8 cellular contexts compared by ENCODE assay signal in genomic region chr21:17612023-17612564, GRCh38. TPM values are rescaled to one million over a fixed set of nuclear protein-coding genes. Genes with fewer than 3 reads are reported as not detected.
DNase-seq lines count a peak whose midpoint lies in the region; ATAC-seq and TF ChIP-seq lines count a peak whose summit lies in the region.

No MANE protein-coding gene starts in this region.

- no peak overlapping the region for H2AFZ ChIP-seq in HCT116 (ENCODE audit: low read depth, low read length, poor library complexity, severe bottlenecking)

- intact Hi-C loops in HCT116 (cut with micrococcal nuclease): loop anchor here (5.0 to 10.0 kb wide), 2 partner anchors 100 to 203 kb away; partner anchors contain the start of genes C21orf91 and CXADR
- intact Hi-C loops in cardiac septum (cut with DNase I): loop anchor here (10.0 kb wide), 1 partner anchor 203 kb away; the partner anchor contains the start of gene C21orf91
- intact Hi-C loops in posterior cingulate gyrus (cut with DNase I): no loop called here

- H3K9me3 ChIP-seq in HCT116 (ENCODE audit: control insufficient read depth in 1 of 2, insufficient read depth in 1 of 2, low read depth in 1 of 2, low read length in 2 of 2): no peaks in the 10 kb centered on the region

- no peaks in the 10 kb centered on the region for H3K9me3 Mint-ChIP-seq in activated naive CD4-positive, alpha-beta T cell treated with anti-CD3 and anti-CD28 coated beads, Interleukin-2, amount 50 U/mL, for 24 hours

- H3K9ac ChIP-seq in HCT116 (ENCODE audit: low read length): peak overlapping the region; percentile 92

- H3K4me3 ChIP-seq in GM12865 (ENCODE audit: low read depth, low read length) (peak overlapping the region; percentile 72), HCT116 (replicated peaks in 1 of 2; ENCODE audit: low read depth in 1 of 2, low read length in 2 of 2) (peak overlapping the region; percentile 93 to 95)

- CTCF ChIA-PET in HCT116 (lab: Charles Lee): interaction anchor here (1.0 to 1.3 kb wide), 2 partner anchors 225 to 289 kb away, joined by 3 to 5 read pairs; no protein-coding TSS in a partner anchor

- H3K27ac Mint-ChIP-seq in activated naive CD4-positive, alpha-beta T cell treated with anti-CD3 and anti-CD28 coated beads, Interleukin-2, amount 50 U/mL, for 24 hours: peak overlapping the region; percentile 95

- H3K4me3 Mint-ChIP-seq in activated naive CD4-positive, alpha-beta T cell treated with anti-CD3 and anti-CD28 coated beads, Interleukin-2, amount 50 U/mL, for 24 hours: peak overlapping the region; percentile 88

- H3K27me3 Mint-ChIP-seq in activated naive CD4-positive, alpha-beta T cell treated with anti-CD3 and anti-CD28 coated beads, Interleukin-2, amount 50 U/mL, for 24 hours: no peaks in the 10 kb centered on the region

- DNase-seq in GM12865 (ENCODE audit: low read depth): peak; percentile 31
- no peak for DNase-seq in HCT116 (ENCODE audit: low read depth, low spot score)
- DNase-seq in NCI-H226: peak; percentile 15
- DNase-seq in cardiac septum (ENCODE audit: low spot score): peak; percentile 76
- DNase-seq in posterior cingulate gyrus: peak in 7 of 10 donors; percentile 6 to 81 (median 26)
- DNase-seq in retina: no peak

- peaks cover 13 to 16% of the 10 kb centered on the region in 2 experiments for H3K4me1 ChIP-seq in HCT116 (ENCODE audit: control insufficient read depth in 1 of 2, insufficient read depth in 2 of 2, low read length in 2 of 2)

- H3K4me2 ChIP-seq in HCT116 (ENCODE audit: low read length): peak overlapping the region; percentile 90

- H4K20me1 ChIP-seq in HCT116 (ENCODE audit: insufficient read depth): no peaks in the 10 kb centered on the region

- TF ChIP-seq CTCF in GM12865 (IDR thresholded peaks at IDR 0.05; ENCODE audit: insufficient read depth, low read depth, low read length, missing control alignments) (no peak), HCT116 (IDR thresholded peaks at IDR 0.05 in 2 of 3, conservative IDR thresholded peaks at IDR 0.05 in 1 of 3; ENCODE audit: borderline replicate concordance in 1 of 3, insufficient read depth in 1 of 3, low read depth in 2 of 3, low read length in 2 of 3) (no peak)

- TF ChIP-seq RAD21 in HCT116 (IDR thresholded peaks at IDR 0.05; ENCODE audit: low read depth): no peak

- H3K79me2 ChIP-seq in HCT116 (ENCODE audit: insufficient read depth, low read length): peaks cover 53% of the 10 kb centered on the region

- peaks cover 12 to 18% of the 10 kb centered on the region in 2 experiments; a peak in 3 of 4 replicates for H3K36me3 ChIP-seq in HCT116 (ENCODE audit: control insufficient read depth in 1 of 2, insufficient read depth in 2 of 2, low read length in 2 of 2)

- H3K9me2 ChIP-seq in HCT116 (ENCODE audit: insufficient read depth): no peaks in the 10 kb centered on the region

- RAD21 ChIA-PET in HCT116 (lab: Charles Lee; ENCODE audit: low non-redundant PET in 1 of 2, low total read pairs in 2 of 2, uncharacterized antibody in 2 of 2, unreplicated experiment in 2 of 2): interaction anchor here in 1 of 2 experiments (0.7 kb wide), 1 partner anchor 159 kb away, joined by 6 read pairs; no protein-coding TSS in a partner anchor

- BruUV-seq in HCT116 (replicated peaks; lab: Mats Ljungman, UMichigan): TSS peak; percentile 98

- H3K4me1 Mint-ChIP-seq in activated naive CD4-positive, alpha-beta T cell treated with anti-CD3 and anti-CD28 coated beads, Interleukin-2, amount 50 U/mL, for 24 hours: peaks cover 22% of the 10 kb centered on the region

- H3K27ac ChIP-seq in HCT116 (ENCODE audit: low read depth, low read length): peak overlapping the region; percentile 80

- TF ChIP-seq POLR2A in HCT116 (IDR thresholded peaks at IDR 0.05; ENCODE audit: borderline replicate concordance, extremely low read depth, insufficient read depth, insufficient read length): no peak

- POLR2A ChIA-PET in HCT116 (lab: Charles Lee): no interaction called here

- H3K36me3 Mint-ChIP-seq in activated naive CD4-positive, alpha-beta T cell treated with anti-CD3 and anti-CD28 coated beads, Interleukin-2, amount 50 U/mL, for 24 hours: peaks cover 7% of the 10 kb centered on the region

- peak; percentile 26 for ATAC-seq in HCT116
- ATAC-seq in GM18870 (IDR thresholded peaks at IDR 0.05; ENCODE audit: unreplicated experiment): no peak

- H3K27me3 ChIP-seq in HCT116 (ENCODE audit: insufficient read depth, low read length): no peaks in the 10 kb centered on the region

TF ChIP-seq in HCT116, 20 proteins besides CTCF, POLR2A, EP300 and RAD21:
- TF ChIP-seq EGR1 (IDR thresholded peaks at IDR 0.05; ENCODE audit: low read depth): no peak
- TF ChIP-seq CBX3 (IDR thresholded peaks at IDR 0.05; ENCODE audit: low read depth): no peak
- TF ChIP-seq TCF7L2 (IDR thresholded peaks at IDR 0.05; ENCODE audit: borderline replicate concordance, extremely low read depth, insufficient read depth, insufficient read length): no peak
- no peak for TF ChIP-seq EZH2phosphoT487 (IDR thresholded peaks at IDR 0.05; ENCODE audit: borderline replicate concordance)
- TF ChIP-seq SRF (IDR thresholded peaks at IDR 0.05; ENCODE audit: low read depth): no peak
- TF ChIP-seq ELF1 (IDR thresholded peaks at IDR 0.05; ENCODE audit: borderline replicate concordance, low read depth): no peak
- TF ChIP-seq CEBPB (IDR thresholded peaks at IDR 0.05; ENCODE audit: low read depth): no peak
- TF ChIP-seq, protein P1, sequence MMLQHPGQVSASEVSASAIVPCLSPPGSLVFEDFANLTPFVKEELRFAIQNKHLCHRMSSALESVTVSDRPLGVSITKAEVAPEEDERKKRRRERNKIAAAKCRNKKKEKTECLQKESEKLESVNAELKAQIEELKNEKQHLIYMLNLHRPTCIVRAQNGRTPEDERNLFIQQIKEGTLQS (IDR thresholded peaks at IDR 0.05): no peak
- TF ChIP-seq POLR2AphosphoS5 (IDR thresholded peaks at IDR 0.05; ENCODE audit: low read depth, low read length): no peak
- no peak for TF ChIP-seq REST (IDR thresholded peaks at IDR 0.05; ENCODE audit: low read depth)
- TF ChIP-seq ZFX (IDR thresholded peaks at IDR 0.05): no peak
- no peak for TF ChIP-seq SP1 (IDR thresholded peaks at IDR 0.05; ENCODE audit: low read depth)

RNA-seq across cellular contexts. Expression of gene BTG3, which starts 0.6 kb away (rescaled TPM):
- total RNA-seq in HCT116 (2021; ENCODE audit: unreplicated experiment) (67.1 TPM), cardiac septum (6.7 TPM)
- 33.7 and 40.9 TPM in 2 replicates for polyA plus RNA-seq in HCT116 (2012)

Comparison
In these comparisons a context has a peak if more than half of its experiments do, and no peak if none do; other contexts are left out.
1. DNase-seq: peak in GM12865 (single experiment), NCI-H226 (single experiment), cardiac septum (single experiment) and posterior cingulate gyrus (7 of 10); none in HCT116 (single experiment) and retina (single experiment).